In genomic region chr15:56989411-56989924, GRCh38 we compare ENCODE assay signal across 1 cellular context.
TF ChIP-seq lines count a peak whose summit lies in the region.

No MANE protein-coding gene starts in this region.

TF ChIP-seq in HepG2, 621 proteins besides CTCF, POLR2A, EP300 and RAD21 (continued from another document and continues in another):
- TF ChIP-seq ZNF609 (CRISPR knock-in tag; IDR thresholded peaks at IDR 0.05; ENCODE audit: borderline replicate concordance) (peak; percentile 37; the same call in 1 of the 2 replicates), HOMEZ (CRISPR knock-in tag; IDR thresholded peaks at IDR 0.05; ENCODE audit: low read depth) (0 out of 2 replicates have a peak, but pooled peaks have one; percentile 31), SKI (IDR thresholded peaks at IDR 0.05; ENCODE audit: partially characterized antibody) (peak; percentile 65), CREBL2 (CRISPR knock-in tag; IDR thresholded peaks at IDR 0.05; ENCODE audit: borderline replicate concordance) (no peak), ZNF275 (CRISPR knock-in tag; IDR thresholded peaks at IDR 0.05; ENCODE audit: borderline replicate concordance) (no peak), ZBTB1 (CRISPR knock-in tag; IDR thresholded peaks at IDR 0.05; ENCODE audit: borderline replicate concordance) (no peak), STAG1 (CRISPR knock-in tag; IDR thresholded peaks at IDR 0.05) (peak; percentile 28; the same call in 1 of the 2 replicates), HNRNPL (IDR thresholded peaks at IDR 0.05; ENCODE audit: low read depth, low read length) (no peak), AHDC1 (CRISPR knock-in tag; IDR thresholded peaks at IDR 0.05; ENCODE audit: borderline replicate concordance) (peak; percentile 45; the same call in 1 of the 2 replicates), TFAP4 (IDR thresholded peaks at IDR 0.05; ENCODE audit: borderline replicate concordance, low read depth) (peak; percentile 35; the same call in 1 of the 2 replicates), MYPOP (CRISPR knock-in tag; IDR thresholded peaks at IDR 0.05) (peak; percentile 68; the same call in 1 of the 2 replicates), POLR2AphosphoS5 (IDR thresholded peaks at IDR 0.05; ENCODE audit: low read depth, low read length) (no peak), ZNF414 (CRISPR knock-in tag; IDR thresholded peaks at IDR 0.05) (no peak), HNF4A (CRISPR knock-in tag; IDR thresholded peaks at IDR 0.05) (peak; percentile 19; the same call in 1 of the 2 replicates), NCOA2 (CRISPR knock-in tag; IDR thresholded peaks at IDR 0.05) (peak; percentile 65; the same call in 1 of the 2 replicates), ZNF124 (CRISPR knock-in tag; IDR thresholded peaks at IDR 0.05) (0 out of 2 replicates have a peak, but pooled peaks have one; percentile 27), ATF3 (CRISPR knock-in tag; IDR thresholded peaks at IDR 0.05) (no peak), ZMYM3 (CRISPR knock-in tag; IDR thresholded peaks at IDR 0.05) (no peak), GATAD2A (CRISPR knock-in tag; IDR thresholded peaks at IDR 0.05) (peak; percentile 92), FOXP4 (CRISPR knock-in tag; IDR thresholded peaks at IDR 0.05) (peak; percentile 70), HMG20A (CRISPR knock-in tag; IDR thresholded peaks at IDR 0.05; ENCODE audit: borderline replicate concordance) (peak; percentile 64; the same call in 1 of the 2 replicates), NFKB2 (CRISPR knock-in tag; IDR thresholded peaks at IDR 0.05; ENCODE audit: borderline replicate concordance) (no peak), THAP11 (CRISPR knock-in tag; IDR thresholded peaks at IDR 0.05) (peak; percentile 32; the same call in 1 of the 2 replicates), ASH2L (IDR thresholded peaks at IDR 0.05; ENCODE audit: insufficient read length, low read depth, low read length) (peak; percentile 19), ZNF766 (CRISPR knock-in tag; IDR thresholded peaks at IDR 0.05; ENCODE audit: borderline replicate concordance) (no peak), ZGPAT (CRISPR knock-in tag; IDR thresholded peaks at IDR 0.05) (0 out of 2 replicates have a peak, but pooled peaks have one; percentile 29), LCORL (IDR thresholded peaks at IDR 0.05) (no peak), LCORL (CRISPR knock-in tag; IDR thresholded peaks at IDR 0.05) (peak; percentile 60; the same call in 1 of the 2 replicates), ZMYM4 (CRISPR knock-in tag; IDR thresholded peaks at IDR 0.05) (peak; percentile 57; the same call in 1 of the 2 replicates), CEBPB (IDR thresholded peaks at IDR 0.05; ENCODE audit: borderline replicate concordance, low read depth, low read length) (peak; percentile 56; the same call in 1 of the 2 replicates), MIXL1 (CRISPR knock-in tag; IDR thresholded peaks at IDR 0.05) (peak; percentile 12; the same call in 1 of the 2 replicates), NR2F1 (CRISPR knock-in tag; IDR thresholded peaks at IDR 0.05) (0 out of 4 replicates have a peak, but pooled peaks of 1 of the 2 experiments have one; percentile 12), GABPB1 (CRISPR knock-in tag; IDR thresholded peaks at IDR 0.05) (0 out of 2 replicates have a peak, but pooled peaks have one; percentile 18), HMG20B (CRISPR knock-in tag; conservative IDR thresholded peaks at IDR 0.05) (peak; percentile 12; the same call in 1 of the 2 replicates), HDAC2 (CRISPR knock-in tag; IDR thresholded peaks at IDR 0.05) (peak; percentile 55), SSRP1 (CRISPR knock-in tag; IDR thresholded peaks at IDR 0.05) (no peak), MED1 (CRISPR knock-in tag; IDR thresholded peaks at IDR 0.05) (peak; percentile 45; the same call in 1 of the 2 replicates), MYNN (CRISPR knock-in tag; IDR thresholded peaks at IDR 0.05; ENCODE audit: low read depth) (no peak), SIX4 (CRISPR knock-in tag; IDR thresholded peaks at IDR 0.05) (peak; percentile 47; the same call in 1 of the 2 replicates), NBN (conservative IDR thresholded peaks at IDR 0.05) (no peak)
